ENCODE assay signal across 1 cellular context in genomic region chr14:22974530-22975313, GRCh38.
TF ChIP-seq lines count a peak whose summit lies in the region.

No MANE protein-coding gene starts in this region.

TF ChIP-seq in HepG2, 621 proteins besides CTCF, POLR2A, EP300 and RAD21 (continued from another document):
- TF ChIP-seq ZNF318 (CRISPR knock-in tag; IDR thresholded peaks at IDR 0.05) (no peak), ZNF782 (CRISPR knock-in tag; IDR thresholded peaks at IDR 0.05; ENCODE audit: borderline replicate concordance) (0 out of 2 replicates have a peak, but pooled peaks have one; percentile 22), JARID2 (CRISPR knock-in tag; IDR thresholded peaks at IDR 0.05; ENCODE audit: insufficient replicate concordance) (no peak), SMARCC2 (IDR thresholded peaks at IDR 0.05) (no peak), AGO2 (optimal IDR thresholded peaks at IDR 0.05; ENCODE audit: low read depth, low read length) (no peak), GFI1 (CRISPR knock-in tag; IDR thresholded peaks at IDR 0.05; ENCODE audit: borderline replicate concordance) (no peak), JDP2 (CRISPR knock-in tag; IDR thresholded peaks at IDR 0.05; ENCODE audit: borderline replicate concordance) (no peak), RELA (CRISPR knock-in tag; IDR thresholded peaks at IDR 0.05) (no peak), LRRFIP1 (CRISPR knock-in tag; conservative IDR thresholded peaks at IDR 0.05) (no peak), PCBP1 (IDR thresholded peaks at IDR 0.05; ENCODE audit: borderline replicate concordance, low read depth, low read length) (no peak), ZNF574 (CRISPR knock-in tag; IDR thresholded peaks at IDR 0.05) (no peak), POGK (CRISPR knock-in tag; conservative IDR thresholded peaks at IDR 0.05) (no peak), ZNF619 (CRISPR knock-in tag; IDR thresholded peaks at IDR 0.05) (peak; percentile 27; the same call in 1 of the 2 replicates), KDM1A (CRISPR knock-in tag; IDR thresholded peaks at IDR 0.05) (no peak), SMAD9 (CRISPR knock-in tag; IDR thresholded peaks at IDR 0.05) (no peak), HES4 (CRISPR knock-in tag; IDR thresholded peaks at IDR 0.05; ENCODE audit: borderline replicate concordance) (no peak), CBX5 (CRISPR knock-in tag; IDR thresholded peaks at IDR 0.05; ENCODE audit: borderline replicate concordance) (0 out of 2 replicates have a peak, but pooled peaks have one; percentile 14), PAXIP1 (CRISPR knock-in tag; conservative IDR thresholded peaks at IDR 0.05) (no peak), POGZ (CRISPR knock-in tag; IDR thresholded peaks at IDR 0.05) (no peak), TCF7L2 (IDR thresholded peaks at IDR 0.05; ENCODE audit: low read depth, low read length) (no peak), NRL (CRISPR knock-in tag; IDR thresholded peaks at IDR 0.05; ENCODE audit: borderline replicate concordance) (no peak), NKX3-1 (CRISPR knock-in tag; IDR thresholded peaks at IDR 0.05) (no peak), NFE2L2 (IDR thresholded peaks at IDR 0.05; ENCODE audit: low read length) (no peak), ZNF230 (CRISPR knock-in tag; IDR thresholded peaks at IDR 0.05) (no peak), ZZZ3 (CRISPR knock-in tag; IDR thresholded peaks at IDR 0.05; ENCODE audit: borderline replicate concordance) (0 out of 2 replicates have a peak, but pooled peaks have one; percentile 2), CERS6 (CRISPR knock-in tag; IDR thresholded peaks at IDR 0.05) (no peak), ZSCAN30 (CRISPR knock-in tag; IDR thresholded peaks at IDR 0.05) (no peak), DR1 (CRISPR knock-in tag; IDR thresholded peaks at IDR 0.05) (no peak), HCFC1 (IDR thresholded peaks at IDR 0.05; ENCODE audit: low read depth, low read length) (no peak), ZNF781 (CRISPR knock-in tag; IDR thresholded peaks at IDR 0.05; ENCODE audit: borderline replicate concordance, not compliant biosample characterization) (peak; percentile 31)
